In the genomic region with DNA sequence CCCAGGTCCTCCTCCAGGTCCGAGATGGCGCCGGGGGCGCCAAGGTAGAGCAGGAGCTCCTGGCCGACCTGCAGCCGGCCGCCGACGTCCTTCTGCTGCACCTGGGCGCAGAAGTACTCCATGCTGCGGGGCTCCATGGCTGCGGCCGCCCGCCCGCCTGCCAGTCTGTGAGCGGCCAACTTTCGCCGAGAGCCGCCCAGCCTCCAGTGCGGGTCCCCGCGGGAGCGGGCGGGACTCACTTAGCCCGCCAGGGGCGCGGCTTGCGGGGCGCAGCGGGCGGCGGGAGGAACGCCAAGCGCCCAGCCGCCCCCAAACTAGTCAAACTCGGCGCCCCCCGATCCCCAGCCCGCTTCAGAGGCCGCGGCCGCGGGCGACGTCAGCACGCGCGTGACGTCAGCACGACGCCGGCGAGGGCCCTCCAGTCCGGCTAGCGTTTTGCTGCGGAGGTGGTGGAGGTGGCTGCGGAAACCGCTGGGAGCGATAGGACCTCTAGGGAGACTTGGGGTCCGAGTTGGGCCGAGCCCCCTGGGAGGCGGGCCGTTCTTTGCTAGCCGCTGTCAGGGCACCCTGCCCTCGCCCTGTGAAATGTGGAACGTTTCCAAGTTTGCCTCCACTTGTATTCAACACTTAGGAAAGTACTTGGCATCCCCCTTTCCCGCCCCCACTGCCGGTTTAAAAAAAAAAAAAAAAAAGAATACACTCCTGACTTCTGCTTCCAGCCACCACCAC, we compare ENCODE assay signal across 1 cellular context.
TF ChIP-seq lines count a peak whose summit lies in the region.

TSS of gene CLASP2 (minus strand) at position 389 of the 729 bp plus-strand sequence. CDS start at position 137, 252 bp downstream.

TF ChIP-seq in HepG2, 621 proteins besides CTCF, POLR2A, EP300 and RAD21 (continued from another document and continues in another):
- peak; percentile 97 for TF ChIP-seq KDM5B (CRISPR knock-in tag; IDR thresholded peaks at IDR 0.05; ENCODE audit: borderline replicate concordance)
- no peak for TF ChIP-seq ZNF672 (CRISPR knock-in tag; IDR thresholded peaks at IDR 0.05)
- 0 out of 2 replicates have a peak, but pooled peaks have one; percentile 77 for TF ChIP-seq ZNF431 (CRISPR knock-in tag; IDR thresholded peaks at IDR 0.05; ENCODE audit: borderline replicate concordance, low read depth)
- TF ChIP-seq MIER2 (CRISPR knock-in tag; IDR thresholded peaks at IDR 0.05): no peak
- no peak for TF ChIP-seq FOXJ3 (CRISPR knock-in tag; IDR thresholded peaks at IDR 0.05; ENCODE audit: borderline replicate concordance)
- no peak for TF ChIP-seq MAFK (conservative IDR thresholded peaks at IDR 0.05 in 1 of 2, IDR thresholded peaks at IDR 0.05 in 1 of 2; ENCODE audit: low read length in 2 of 2)
- peak; percentile 55; the same call in 1 of the 2 replicates for TF ChIP-seq ZFP36L1 (CRISPR knock-in tag; IDR thresholded peaks at IDR 0.05)
- TF ChIP-seq ZBTB21 (CRISPR knock-in tag; IDR thresholded peaks at IDR 0.05): peak; percentile 92
- TF ChIP-seq ZNF484 (CRISPR knock-in tag; IDR thresholded peaks at IDR 0.05; ENCODE audit: borderline replicate concordance, low read depth): no peak
- TF ChIP-seq MTF1 (CRISPR knock-in tag; IDR thresholded peaks at IDR 0.05): no peak
- 0 out of 2 replicates have a peak, but pooled peaks have one; percentile 7 for TF ChIP-seq ZNF232 (CRISPR knock-in tag; IDR thresholded peaks at IDR 0.05; ENCODE audit: borderline replicate concordance)
- no peak for TF ChIP-seq SP1 (IDR thresholded peaks at IDR 0.05)
- 0 out of 2 replicates have a peak, but pooled peaks have one; percentile 19 for TF ChIP-seq SP1 (CRISPR knock-in tag; IDR thresholded peaks at IDR 0.05)
- no peak for TF ChIP-seq PRMT3 (CRISPR knock-in tag; IDR thresholded peaks at IDR 0.05; ENCODE audit: borderline replicate concordance, low read depth)
- TF ChIP-seq NFYC (CRISPR knock-in tag; IDR thresholded peaks at IDR 0.05): peak; percentile 66
- TF ChIP-seq ZNF207 (IDR thresholded peaks at IDR 0.05; ENCODE audit: borderline replicate concordance): no peak
- TF ChIP-seq ZBTB7B (CRISPR knock-in tag; IDR thresholded peaks at IDR 0.05): peak; percentile 77; the same call in 1 of the 2 replicates
- TF ChIP-seq ZNF574 (CRISPR knock-in tag; IDR thresholded peaks at IDR 0.05): 0 out of 2 replicates have a peak, but pooled peaks have one; percentile 8
- TF ChIP-seq HOXA9 (CRISPR knock-in tag; IDR thresholded peaks at IDR 0.05; ENCODE audit: borderline replicate concordance): no peak
- no peak for TF ChIP-seq ZNF546 (CRISPR knock-in tag; conservative IDR thresholded peaks at IDR 0.05)
- no peak for TF ChIP-seq ZNF576 (CRISPR knock-in tag; IDR thresholded peaks at IDR 0.05)
- TF ChIP-seq ZNF614 (CRISPR knock-in tag; IDR thresholded peaks at IDR 0.05; ENCODE audit: borderline replicate concordance): 0 out of 2 replicates have a peak, but pooled peaks have one; percentile 20
- TF ChIP-seq ZNF598 (CRISPR knock-in tag; IDR thresholded peaks at IDR 0.05; ENCODE audit: borderline replicate concordance): no peak; the same call in 1 of the 2 replicates
- no peak for TF ChIP-seq CBX1 (IDR thresholded peaks at IDR 0.05; ENCODE audit: low read depth)
- peak; percentile 50; the same call in 1 of the 2 replicates for TF ChIP-seq IRF2 (CRISPR knock-in tag; IDR thresholded peaks at IDR 0.05)
- no peak for TF ChIP-seq ZIK1 (CRISPR knock-in tag; IDR thresholded peaks at IDR 0.05; ENCODE audit: borderline replicate concordance, low read depth)
- TF ChIP-seq BRD4 (CRISPR knock-in tag; IDR thresholded peaks at IDR 0.05): no peak
- TF ChIP-seq, protein P1, sequence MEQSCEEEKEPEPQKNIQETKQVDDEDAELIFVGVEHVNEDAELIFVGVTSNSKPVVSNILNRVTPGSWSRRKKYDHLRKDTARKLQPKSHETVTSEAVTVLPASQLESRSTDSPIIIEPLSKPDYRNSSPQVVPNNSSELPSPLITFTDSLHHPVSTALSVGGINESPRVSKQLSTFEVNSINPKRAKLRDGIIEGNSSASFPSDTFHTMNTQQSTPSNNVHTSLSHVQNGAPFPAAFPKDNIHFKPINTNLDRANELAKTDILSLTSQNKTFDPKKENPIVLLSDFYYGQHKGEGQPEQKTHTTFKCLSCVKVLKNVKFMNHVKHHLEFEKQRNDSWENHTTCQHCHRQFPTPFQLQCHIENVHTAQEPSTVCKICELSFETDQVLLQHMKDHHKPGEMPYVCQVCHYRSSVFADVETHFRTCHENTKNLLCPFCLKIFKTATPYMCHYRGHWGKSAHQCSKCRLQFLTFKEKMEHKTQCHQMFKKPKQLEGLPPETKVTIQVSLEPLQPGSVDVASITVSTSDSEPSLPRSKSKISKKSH (CRISPR knock-in tag; IDR thresholded peaks at IDR 0.05; ENCODE audit: borderline replicate concordance): no peak; the same call in 1 of the 2 replicates
- TF ChIP-seq DMAP1 (CRISPR knock-in tag; IDR thresholded peaks at IDR 0.05): peak; percentile 17; the same call in 1 of the 2 replicates
- TF ChIP-seq SIX1 (CRISPR knock-in tag; IDR thresholded peaks at IDR 0.05; ENCODE audit: borderline replicate concordance): no peak
- TF ChIP-seq ZNF780A (CRISPR knock-in tag; IDR thresholded peaks at IDR 0.05): no peak
- no peak for TF ChIP-seq EHMT2 (IDR thresholded peaks at IDR 0.05; ENCODE audit: borderline replicate concordance, low read depth, low read length)
- 0 out of 2 replicates have a peak, but pooled peaks have one; percentile 55 for TF ChIP-seq REL (CRISPR knock-in tag; conservative IDR thresholded peaks at IDR 0.05)
- TF ChIP-seq ZSCAN9 (CRISPR knock-in tag; IDR thresholded peaks at IDR 0.05; ENCODE audit: borderline replicate concordance): peak; percentile 27; the same call in 1 of the 2 replicates
- no peak for TF ChIP-seq SMAD3 (CRISPR knock-in tag; IDR thresholded peaks at IDR 0.05)
- no peak for TF ChIP-seq ZNF101 (CRISPR knock-in tag; IDR thresholded peaks at IDR 0.05; ENCODE audit: borderline replicate concordance, low read depth)
- TF ChIP-seq MXD1 (CRISPR knock-in tag; IDR thresholded peaks at IDR 0.05): peak; percentile 89
- no peak for TF ChIP-seq ZSCAN21 (CRISPR knock-in tag; IDR thresholded peaks at IDR 0.05; ENCODE audit: borderline replicate concordance)
- no peak for TF ChIP-seq PLSCR1 (CRISPR knock-in tag; IDR thresholded peaks at IDR 0.05; ENCODE audit: borderline replicate concordance)
- no peak for TF ChIP-seq E2F1 (CRISPR knock-in tag; IDR thresholded peaks at IDR 0.05)
- no peak for TF ChIP-seq RBAK (CRISPR knock-in tag; IDR thresholded peaks at IDR 0.05)
- no peak for TF ChIP-seq ZFP37 (CRISPR knock-in tag; IDR thresholded peaks at IDR 0.05; ENCODE audit: borderline replicate concordance)
- TF ChIP-seq MYNN (CRISPR knock-in tag; IDR thresholded peaks at IDR 0.05; ENCODE audit: low read depth): no peak
- TF ChIP-seq KLF12 (CRISPR knock-in tag; IDR thresholded peaks at IDR 0.05; ENCODE audit: borderline replicate concordance): no peak
- no peak for TF ChIP-seq BORCS8-MEF2B (CRISPR knock-in tag; IDR thresholded peaks at IDR 0.05)
- TF ChIP-seq, protein P2, sequence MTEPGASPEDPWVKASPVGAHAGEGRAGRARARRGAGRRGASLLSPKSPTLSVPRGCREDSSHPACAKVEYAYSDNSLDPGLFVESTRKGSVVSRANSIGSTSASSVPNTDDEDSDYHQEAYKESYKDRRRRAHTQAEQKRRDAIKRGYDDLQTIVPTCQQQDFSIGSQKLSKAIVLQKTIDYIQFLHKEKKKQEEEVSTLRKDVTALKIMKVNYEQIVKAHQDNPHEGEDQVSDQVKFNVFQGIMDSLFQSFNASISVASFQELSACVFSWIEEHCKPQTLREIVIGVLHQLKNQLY (CRISPR knock-in tag; IDR thresholded peaks at IDR 0.05): no peak
- peak; percentile 65 for TF ChIP-seq TBX2 (CRISPR knock-in tag; IDR thresholded peaks at IDR 0.05; ENCODE audit: borderline replicate concordance)
- no peak for TF ChIP-seq ZNF841 (CRISPR knock-in tag; IDR thresholded peaks at IDR 0.05; ENCODE audit: borderline replicate concordance)
- TF ChIP-seq KAT8 (CRISPR knock-in tag; IDR thresholded peaks at IDR 0.05): peak; percentile 70
- no peak for TF ChIP-seq ZNF678 (CRISPR knock-in tag; IDR thresholded peaks at IDR 0.05)
- TF ChIP-seq ZNF543 (CRISPR knock-in tag; IDR thresholded peaks at IDR 0.05): peak; percentile 81
- peak; percentile 77 for TF ChIP-seq HDAC1 (CRISPR knock-in tag; IDR thresholded peaks at IDR 0.05)
- no peak for TF ChIP-seq NCOA2 (CRISPR knock-in tag; IDR thresholded peaks at IDR 0.05)
- no peak for TF ChIP-seq ZNF24 (IDR thresholded peaks at IDR 0.05)
- TF ChIP-seq ARID5B (CRISPR knock-in tag; IDR thresholded peaks at IDR 0.05): no peak
- TF ChIP-seq ZNF878 (CRISPR knock-in tag; IDR thresholded peaks at IDR 0.05): no peak; the same call in 1 of the 2 replicates
- no peak for TF ChIP-seq KAT2B (IDR thresholded peaks at IDR 0.05; ENCODE audit: borderline replicate concordance, low read depth, low read length)
- TF ChIP-seq ZNF772 (CRISPR knock-in tag; IDR thresholded peaks at IDR 0.05): no peak
- no peak for TF ChIP-seq SOX6 (IDR thresholded peaks at IDR 0.05)
- TF ChIP-seq SOX6 (CRISPR knock-in tag; IDR thresholded peaks at IDR 0.05): no peak; the same call in none of the 2 replicates
- TF ChIP-seq ZNF7 (CRISPR knock-in tag; IDR thresholded peaks at IDR 0.05): no peak
- TF ChIP-seq ARNTL (CRISPR knock-in tag; IDR thresholded peaks at IDR 0.05): no peak
